Comparison of ENCODE assay signal across 8 cellular contexts in the genomic region with DNA sequence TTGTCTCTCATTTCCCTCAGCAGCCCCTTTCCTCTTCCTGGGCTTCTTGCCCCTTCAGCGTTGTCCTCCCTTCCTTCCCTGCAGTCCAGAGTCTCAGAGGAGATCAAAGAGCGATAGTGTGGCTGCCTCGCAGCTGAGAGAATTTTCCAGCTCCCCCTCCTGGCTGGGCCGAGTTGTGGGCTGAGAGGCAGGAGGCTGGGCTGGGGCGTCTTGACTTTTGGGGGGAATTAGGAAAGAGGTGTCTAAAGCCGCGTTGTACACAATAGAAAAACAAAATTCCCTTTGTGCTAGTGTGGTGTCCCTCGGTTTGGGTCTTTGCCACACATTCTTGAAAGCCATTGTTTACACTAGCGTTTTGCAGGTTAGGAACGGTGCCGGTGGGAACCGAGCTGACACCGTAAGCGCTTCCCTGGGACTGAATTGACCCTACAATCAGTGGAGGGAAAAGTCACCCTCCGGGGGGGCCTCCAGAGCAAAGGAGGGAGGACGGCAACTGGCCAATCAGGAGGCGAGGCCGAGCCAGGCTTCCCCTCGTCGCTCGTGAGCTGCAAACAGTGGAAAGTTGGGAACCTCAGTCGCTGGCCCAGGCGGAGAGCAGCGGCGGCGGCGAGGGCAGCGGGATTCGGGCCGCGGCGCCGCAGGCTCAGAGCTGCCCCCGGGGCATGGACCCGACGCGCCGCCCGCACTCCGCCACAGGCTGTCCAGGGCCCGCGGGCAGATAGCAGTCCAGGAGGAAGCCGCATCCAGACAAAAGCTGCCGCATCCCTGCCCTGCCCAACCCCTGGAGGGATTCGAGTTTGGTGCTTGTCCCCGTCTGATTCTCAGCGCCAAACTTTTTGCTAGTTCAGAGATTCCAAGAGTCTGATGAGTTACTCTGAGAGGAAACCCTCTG. TPM values are rescaled to one million over a fixed set of nuclear protein-coding genes. Genes with fewer than 3 reads are reported as not detected.
DNase-seq lines count a peak whose midpoint lies in the region; ATAC-seq and TF ChIP-seq lines count a peak whose summit lies in the region.

A gene (plus strand): TSS at position 574 of the 892 bp plus-strand sequence. CDS start 389 bp downstream, outside the sequence.

- no peak within 1 kb of the TSS for H3K27ac ChIP-seq in CD4-positive, alpha-beta memory T cell (ENCODE audit: low read depth, low read length)
- H3K27ac ChIP-seq in ascending aorta, result peak within 1 kb of the TSS; percentile 88 to 95
- H3K27ac ChIP-seq in right cardiac atrium (ENCODE audit: low read length), result peak within 1 kb of the TSS; percentile 46
- H3K27ac ChIP-seq in parathyroid adenoma, result no peak within 1 kb of the TSS

- peak within 1 kb of the TSS; percentile 81 for H2AFZ ChIP-seq in parathyroid adenoma

- H3K9ac ChIP-seq in parathyroid adenoma, result no peak within 1 kb of the TSS

- peaks cover 0 to 13% of the 10 kb centered on the region in 2 donors for H3K36me3 Mint-ChIP-seq in CD4-positive, alpha-beta memory T cell

- H3K27ac Mint-ChIP-seq in CD4-positive, alpha-beta memory T cell, result no peak within 1 kb of the TSS

- peaks cover 7% of the 10 kb centered on the region for H3K27me3 ChIP-seq in CD4-positive, alpha-beta memory T cell (ENCODE audit: insufficient read depth, low read length)
- H3K27me3 ChIP-seq in ascending aorta, result no peaks in the 10 kb centered on the region
- no peaks in the 10 kb centered on the region for H3K27me3 ChIP-seq in right cardiac atrium (ENCODE audit: control insufficient read depth, insufficient read depth)
- H3K27me3 ChIP-seq in parathyroid adenoma (ENCODE audit: control insufficient read depth, insufficient read depth, low read length), result no peaks in the 10 kb centered on the region

- TF ChIP-seq CTCF in ascending aorta (IDR thresholded peaks at IDR 0.05), result peak in 2 of 3 experiments; percentile 14 to 52
- peak; percentile 21 for TF ChIP-seq CTCF in parathyroid adenoma (IDR thresholded peaks at IDR 0.05)

- peak within 1 kb of the TSS; percentile 74 for H3K4me2 ChIP-seq in parathyroid adenoma (ENCODE audit: low read length)

- under 1% methylated on average over 47 of the region's 47 CpGs for WGBS in right cardiac atrium

- intact Hi-C loops in CD4-positive, alpha-beta memory T cell (cut with micrococcal nuclease), result no loop called here
- intact Hi-C loops in ascending aorta (cut with DNase I) (loop anchor here (1.0 kb wide), 1 partner anchor 13 kb away; no protein-coding TSS in a partner anchor), right cardiac atrium (cut with DNase I) (no loop called here)

- CTCF ChIA-PET in CD4-positive, alpha-beta memory T cell (lab: Charles Lee; ENCODE audit: partially characterized antibody), result interaction anchor here (1.4 kb wide), 1 partner anchor 13 kb away, joined by 4 read pairs; no protein-coding TSS in a partner anchor
- CTCF ChIA-PET in HEK293T (lab: Yijun Ruan, JAX), result interaction anchor here (0.6 to 1.6 kb wide), 8 partner anchors 9 to 1375 kb away, joined by 3 to 6 read pairs (median 3); no protein-coding TSS in a partner anchor

- peaks cover 0 to 35% (median 21%) of the 10 kb centered on the region in 8 donors for H3K9me3 Mint-ChIP-seq in CD4-positive, alpha-beta memory T cell

- peak within 1 kb of the TSS in 1 of 2 donors; percentile 21 for H3K4me3 ChIP-seq in CD4-positive, alpha-beta memory T cell (ENCODE audit: low read length in 2 of 2)
- H3K4me3 ChIP-seq in ascending aorta (peak within 1 kb of the TSS; percentile 53 to 84), right cardiac atrium (ENCODE audit: low read length) (peak within 1 kb of the TSS; percentile 46), parathyroid adenoma (ENCODE audit: low read depth, low read length) (peak within 1 kb of the TSS; percentile 67)

- peaks cover 41 to 44% of the 10 kb centered on the region in 2 donors for H3K27me3 Mint-ChIP-seq in CD4-positive, alpha-beta memory T cell

- peak in 3 of 5 donors; percentile 3 to 27 (median 9) for DNase-seq in CD4-positive, alpha-beta memory T cell
- peak; percentile 81 for DNase-seq in HEK293T (ENCODE audit: extremely low spot score)
- peak; percentile 82 for DNase-seq in OCI-M1 (lab: John Stamatoyannopoulos, UW)
- peak in 1 of 2 donors; percentile 91 for DNase-seq in ascending aorta (ENCODE audit: low spot score in 2 of 2)
- DNase-seq in right cardiac atrium, result peak; percentile 86 to 94 (median 93)
- no peak for DNase-seq in germinal center (ENCODE audit: low spot score)

- H3K79me2 ChIP-seq in parathyroid adenoma, result no peaks in the 10 kb centered on the region

- H3K4me1 ChIP-seq in CD4-positive, alpha-beta memory T cell (ENCODE audit: insufficient read depth, low read length), result peaks cover 12% of the 10 kb centered on the region
- H3K4me1 ChIP-seq in ascending aorta (peaks cover 0 to 7% of the 10 kb centered on the region in 2 donors), right cardiac atrium (ENCODE audit: control insufficient read depth, insufficient read depth, low read length) (peaks cover 3% of the 10 kb centered on the region), parathyroid adenoma (no peaks in the 10 kb centered on the region)

- POLR2A ChIA-PET in CD4-positive, alpha-beta memory T cell (lab: Charles Lee; ENCODE audit: partially characterized antibody), result no interaction called here
- POLR2A ChIA-PET in HEK293T (lab: Yijun Ruan, JAX), result interaction anchor here (0.6 to 1.0 kb wide), 3 partner anchors 37 to 274 kb away, joined by 3 read pairs; no protein-coding TSS in a partner anchor

- peak; percentile 94 to 98 for ATAC-seq in right cardiac atrium
- ATAC-seq in GM21447 (IDR thresholded peaks at IDR 0.05; ENCODE audit: unreplicated experiment), result no peak

- no peaks in the 10 kb centered on the region for H3K36me3 ChIP-seq in CD4-positive, alpha-beta memory T cell (ENCODE audit: insufficient read depth, low read length)
- H3K36me3 ChIP-seq in ascending aorta, result no peaks in the 10 kb centered on the region
- H3K36me3 ChIP-seq in parathyroid adenoma (ENCODE audit: control insufficient read depth, insufficient read depth, low read length), result no peaks in the 10 kb centered on the region

- H3K4me3 Mint-ChIP-seq in CD4-positive, alpha-beta memory T cell, result peak within 1 kb of the TSS; percentile 58 to 86 (median 72)

- peaks cover 0 to 3% of the 10 kb centered on the region in 2 donors for H3K9me3 ChIP-seq in CD4-positive, alpha-beta memory T cell (ENCODE audit: control insufficient read depth in 1 of 2, low read length in 2 of 2)
- H3K9me3 ChIP-seq in ascending aorta (peaks cover 0 to 10% of the 10 kb centered on the region in 2 donors), right cardiac atrium (ENCODE audit: control insufficient read depth, low read length) (no peaks in the 10 kb centered on the region), parathyroid adenoma (ENCODE audit: control insufficient read depth, low read length) (no peaks in the 10 kb centered on the region)

- peaks cover 13 to 19% (median 16%) of the 10 kb centered on the region in 4 donors for H3K4me1 Mint-ChIP-seq in CD4-positive, alpha-beta memory T cell

TF ChIP-seq in HEK293T, 16 proteins besides CTCF, POLR2A, EP300 and RAD21:
- TF ChIP-seq SP1 (IDR thresholded peaks at IDR 0.05) (no peak), CTBP1 (IDR thresholded peaks at IDR 0.05; ENCODE audit: borderline replicate concordance) (no peak), L3MBTL2 (conservative IDR thresholded peaks at IDR 0.05) (peak; percentile 61), ARNT (IDR thresholded peaks at IDR 0.05) (no peak)

RNA-seq across cellular contexts. Expression of the gene that starts here (rescaled TPM):
- total RNA-seq in CD4-positive, alpha-beta memory T cell, result under 1 TPM; 0.19 to 0.29 TPM
- polyA plus RNA-seq in CD4-positive, alpha-beta memory T cell, result not detected
- total RNA-seq in ascending aorta (61.7 TPM), right cardiac atrium (10 to 100 TPM in 3 of 4 donors, 1 to 10 TPM in 1; 7.9 to 17.1 (median 15.5) TPM)
- 4.0 TPM for polyA plus RNA-seq in right cardiac atrium

Comparison
In these comparisons a context has a peak if more than half of its experiments do, and no peak if none do; other contexts are left out.
1. RNA of the gene that starts here (total RNA-seq): 61.7 TPM in ascending aorta (single experiment) and 7.9 to 17.1 TPM in right cardiac atrium; 0.19 to 0.29 TPM in CD4-positive, alpha-beta memory T cell; every median in the first group is over 4 times any median in the second.
2. Peak in DNase-seq in CD4-positive, alpha-beta memory T cell; RNA of the gene not detected or under 1 TPM.
3. H3K27ac ChIP-seq: peak in ascending aorta (2 of 2) and right cardiac atrium (single experiment); none in CD4-positive, alpha-beta memory T cell (single experiment) and parathyroid adenoma (single experiment).